In the genomic region with DNA sequence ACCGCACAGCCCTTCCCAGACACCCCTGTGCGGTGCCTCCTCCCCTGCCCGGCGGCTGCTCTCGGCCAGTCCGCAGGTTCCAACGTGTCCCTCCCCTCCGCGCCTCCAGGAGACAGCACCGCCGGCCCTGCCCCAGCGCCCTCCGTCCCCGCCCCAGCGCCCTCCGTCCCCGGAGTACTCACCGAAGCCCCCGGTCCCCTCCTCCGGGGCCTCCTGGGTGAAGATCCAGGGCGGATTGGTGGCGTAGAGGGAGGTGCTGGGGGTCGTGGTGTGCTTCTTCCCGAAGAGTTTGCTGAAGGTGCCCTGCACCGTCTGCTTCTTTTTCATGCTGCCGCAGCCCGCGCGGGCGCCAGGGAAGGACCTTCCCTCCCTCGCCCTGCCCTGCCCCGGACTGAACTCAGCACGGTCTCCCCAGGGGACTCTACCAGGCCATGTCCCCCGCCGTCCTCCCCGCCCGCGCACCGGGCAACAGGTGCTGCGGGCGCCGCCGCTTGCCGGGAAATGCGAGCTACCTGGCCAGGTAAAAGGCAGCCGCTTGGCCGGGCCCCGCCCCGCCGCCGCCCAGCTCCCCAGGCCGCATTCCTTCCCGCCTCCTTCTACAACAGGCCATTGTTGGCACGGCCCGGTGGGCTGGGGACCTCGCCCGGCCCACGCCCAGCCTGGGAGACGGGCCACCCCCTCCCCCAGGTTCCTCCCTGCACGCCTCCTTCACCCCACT, we compare ENCODE assay signal across 8 cellular contexts. TPM values are rescaled to one million over a fixed set of nuclear protein-coding genes. Genes with fewer than 3 reads are reported as not detected.
DNase-seq lines count a peak whose midpoint lies in the region; TF ChIP-seq lines count a peak whose summit lies in the region.

A gene with protein sequence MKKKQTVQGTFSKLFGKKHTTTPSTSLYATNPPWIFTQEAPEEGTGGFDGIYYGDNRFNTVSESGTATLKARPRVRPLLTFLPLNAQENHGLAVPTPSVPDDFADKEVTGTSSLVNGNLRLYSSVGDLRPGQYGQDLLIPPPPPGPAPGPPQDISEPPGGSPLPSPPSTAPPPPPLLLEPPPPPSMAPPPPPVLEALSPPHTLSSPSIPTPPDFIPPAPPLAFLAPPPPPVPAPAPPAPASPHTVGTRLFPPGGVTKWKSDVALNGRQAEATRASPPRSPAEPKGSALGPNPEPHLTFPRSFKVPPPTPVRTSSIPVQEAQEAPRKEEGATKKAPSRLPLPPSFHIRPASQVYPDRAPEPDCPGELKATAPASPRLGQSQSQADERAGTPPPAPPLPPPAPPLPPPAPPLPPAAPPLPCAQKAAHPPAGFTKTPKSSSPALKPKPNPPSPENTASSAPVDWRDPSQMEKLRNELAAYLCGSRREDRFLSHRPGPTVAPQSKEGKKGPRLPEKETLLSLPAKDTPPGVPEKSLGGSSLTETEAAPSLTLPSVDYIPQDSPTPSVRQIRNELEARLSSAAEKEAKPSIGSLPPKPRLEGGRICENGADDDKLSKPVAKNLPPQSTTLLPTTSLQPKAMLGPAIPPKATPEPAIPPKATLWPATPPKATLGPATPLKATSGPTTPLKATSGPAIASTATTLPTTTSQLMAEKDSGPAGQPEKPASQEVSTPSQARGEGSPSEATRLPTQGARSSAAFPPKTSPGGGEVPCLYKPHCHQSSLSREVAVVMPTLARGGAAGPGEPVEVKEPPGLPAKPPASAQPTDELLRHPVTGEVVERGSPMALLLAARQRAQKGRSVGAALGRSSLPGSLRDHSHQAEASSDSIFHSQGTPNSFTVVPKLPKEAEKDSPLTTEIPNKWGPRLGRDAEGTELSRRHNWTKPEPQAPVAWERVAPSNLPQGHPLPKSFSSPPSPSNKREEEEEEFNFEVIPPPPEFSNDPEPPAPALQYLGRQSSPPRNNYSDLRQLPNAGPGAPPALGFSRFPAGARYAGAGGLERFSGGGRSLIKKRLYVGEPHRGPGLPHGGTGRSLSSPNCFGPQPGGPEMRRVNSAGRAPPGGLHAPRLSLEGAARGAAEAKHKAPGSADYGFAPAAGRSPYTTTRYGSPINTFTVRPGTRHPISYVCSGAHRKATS (minus strand): TSS at position 503 of the 718 bp plus-strand sequence. CDS start 176 bp downstream, at position 327.

- no peaks in the 10 kb centered on the region for H3K9me3 ChIP-seq in trophoblast cell (ENCODE audit: insufficient read depth, low read depth, low read length)

- H3K79me2 ChIP-seq in trophoblast cell (ENCODE audit: control insufficient read depth, insufficient read depth, low read length, poor library complexity): peaks cover 12% of the 10 kb centered on the region

- peaks cover 11% of the 10 kb centered on the region for H3K79me1 ChIP-seq in trophoblast cell (ENCODE audit: low read length)

- H2AFZ ChIP-seq in trophoblast cell (ENCODE audit: insufficient read depth, low read length, poor library complexity): peak within 1 kb of the TSS; percentile 97

- DNase-seq in NCI-H2029 (lab: John Stamatoyannopoulos, UW) (peak; percentile 3), NCI-H2029 treated with DMSO at 0.1 percent for 48 hours (lab: John Stamatoyannopoulos, UW) (no peak), glomerular visceral epithelial cell (ENCODE audit: extremely low spot score) (peak; percentile 54), trophoblast cell (peak; percentile 84 to 85), cerebellar cortex (ENCODE audit: low spot score) (no peak), Ammon's horn (ENCODE audit: low spot score) (no peak)
- DNase-seq in activated CD4-positive, alpha-beta T cell treated with anti-CD3 and anti-CD28 coated beads, Interleukin-2, amount 50 U/mL, for 4 hours: no peak

- no peaks in the 10 kb centered on the region for H3K27me3 ChIP-seq in trophoblast cell (ENCODE audit: insufficient read depth, low read length)

- H3K4me3 ChIP-seq in trophoblast cell (ENCODE audit: low read depth, low read length): peak within 1 kb of the TSS; percentile 79

- peak within 1 kb of the TSS; percentile 57 for H3K4ac ChIP-seq in trophoblast cell (ENCODE audit: low read depth, low read length)

- H2BK12ac ChIP-seq in trophoblast cell (ENCODE audit: low read length): peak within 1 kb of the TSS; percentile 92

- H3K9ac ChIP-seq in trophoblast cell (ENCODE audit: low read length): peak within 1 kb of the TSS; percentile 67

- H4K12ac ChIP-seq in trophoblast cell (ENCODE audit: low read depth, low read length): peak within 1 kb of the TSS; percentile 64

- peak within 1 kb of the TSS; percentile 81 for H2AK5ac ChIP-seq in trophoblast cell (ENCODE audit: low read length)

- peak within 1 kb of the TSS; percentile 79 for H4K8ac ChIP-seq in trophoblast cell (ENCODE audit: low read depth, low read length)

- peak within 1 kb of the TSS; percentile 66 for H2BK5ac ChIP-seq in trophoblast cell (ENCODE audit: low read depth, low read length, poor library complexity)

- H3K4me2 ChIP-seq in trophoblast cell (ENCODE audit: low read length): peak within 1 kb of the TSS; percentile 91

- 0 out of 2 replicates have a peak, but pooled peaks have one; percentile 13 for TF ChIP-seq CTCF in VCaP (conservative IDR thresholded peaks at IDR 0.05)

- H3K27ac ChIP-seq in VCaP (peak within 1 kb of the TSS; percentile 98), trophoblast cell (ENCODE audit: low read depth, low read length) (peak within 1 kb of the TSS; percentile 3)

- peaks cover 11 to 14% of the 10 kb centered on the region in 2 experiments for H3K4me1 ChIP-seq in trophoblast cell (ENCODE audit: control insufficient read depth in 1 of 2, insufficient read depth in 2 of 2, low read length in 2 of 2)

- H4K91ac ChIP-seq in trophoblast cell (ENCODE audit: low read depth, low read length): peak within 1 kb of the TSS; percentile 91

- H3K18ac ChIP-seq in trophoblast cell (ENCODE audit: low read length): peak within 1 kb of the TSS; percentile 90

- H3K36me3 ChIP-seq in trophoblast cell (ENCODE audit: control insufficient read depth in 1 of 2, insufficient read depth in 2 of 2, low read length in 2 of 2): no peaks in the 10 kb centered on the region

- no peak within 1 kb of the TSS for H3K23ac ChIP-seq in trophoblast cell (ENCODE audit: low read length)

- H3K14ac ChIP-seq in trophoblast cell (ENCODE audit: low read length): peak within 1 kb of the TSS; percentile 85

- H2BK120ac ChIP-seq in trophoblast cell (ENCODE audit: insufficient read depth, low read length, poor library complexity): peak within 1 kb of the TSS; percentile 90

- no CpG with 5 or more reads among the region's 60 CpGs for WGBS in trophoblast cell (ENCODE audit: extremely low coverage, insufficient coverage, insufficient read length)

RNA-seq across cellular contexts. Expression of the gene that starts here (rescaled TPM):
- polyA plus RNA-seq in trophoblast cell (2013): 12.8 and 13.7 TPM in 2 replicates

Comparison
In these comparisons a context has a peak if more than half of its experiments do, and no peak if none do; other contexts are left out.
1. DNase-seq: peak in NCI-H2029 (single experiment), glomerular visceral epithelial cell (single experiment) and trophoblast cell (2 of 2); none in NCI-H2029 treated with DMSO at 0.1 percent for 48 hours (single experiment), cerebellar cortex (single experiment), Ammon's horn (single experiment) and activated CD4-positive, alpha-beta T cell treated with anti-CD3 and anti-CD28 coated beads, Interleukin-2, amount 50 U/mL, for 4 hours (0 of 2).